Comparison of ENCODE assay signal across 15 cellular contexts in genomic region chr3:104907507-104907906, GRCh38.
DNase-seq lines count a peak whose midpoint lies in the region; ATAC-seq, FAIRE-seq and TF ChIP-seq lines count a peak whose summit lies in the region.
"Had no signal": no experiment of that assay in that cellular context is flagged by ENCODE, and none has a peak within 500 bp of the region (broad histone marks: within the 10 kb centered on the region; RNA-seq: fewer than 3 reads in every experiment).

No MANE protein-coding gene starts in this region.

- H3K36me3 ChIP-seq in BJ (ENCODE audit: control insufficient read depth, insufficient read depth, low read length) (no peaks in the 10 kb centered on the region), bronchial epithelial cell (ENCODE audit: control insufficient read depth, insufficient read depth, low read length) (no peaks in the 10 kb centered on the region), kidney epithelial cell (ENCODE audit: control insufficient read depth, insufficient read depth, low read length) (no peaks in the 10 kb centered on the region)

- no peak for FAIRE-seq in bronchial epithelial cell (lab: Jason Lieb, UNC)

- no peak for ATAC-seq in T-cell (replicated peaks in 1 of 4)
- ATAC-seq: CD8-positive, alpha-beta T cell; Panc1 had no signal

- DNase-seq in BJ (ENCODE audit: low read depth) (peak; percentile 35), MV-4-11 (lab: John Stamatoyannopoulos, UW) (peak; percentile 78), bronchial epithelial cell (ENCODE audit: low read depth) (peak; percentile 88), kidney epithelial cell (ENCODE audit: low read depth) (peak; percentile 38), GM20000 (ENCODE audit: low spot score) (no peak), T-cell (no peak), NCI-H2081 treated with DMSO at 0.1 percent for 48 hours (lab: John Stamatoyannopoulos, UW) (no peak)
- no peak for DNase-seq in activated CD4-positive, alpha-beta T cell treated with anti-CD3 and anti-CD28 coated beads, Interleukin-2, amount 10 ng/mL, durations not matched to agents 24 days and 14 days
- DNase-seq: CD8-positive, alpha-beta T cell; effector CD4-positive, alpha-beta T cell; stimulated activated CD4-positive, alpha-beta T cell treated with anti-CD3 and anti-CD28 coated beads, Interleukin-2, amount 100 ng/mL, for 48 hours; stimulated activated naive CD4-positive, alpha-beta T cell had no signal

- H3K27me3 ChIP-seq in BJ (ENCODE audit: control insufficient read depth, insufficient read depth, low read length): no peaks in the 10 kb centered on the region
- no peaks in the 10 kb centered on the region for H3K27me3 ChIP-seq in bronchial epithelial cell (ENCODE audit: control insufficient read depth, insufficient read depth, low read length)
- no peaks in the 10 kb centered on the region for H3K27me3 ChIP-seq in kidney epithelial cell (ENCODE audit: control insufficient read depth, insufficient read depth, low read length)

- H3K27me3 Mint-ChIP-seq in activated CD4-positive, alpha-beta T cell treated with anti-CD3 and anti-CD28 coated beads, Interleukin-2, amount 10 ng/mL, durations not matched to agents 24 days and 14 days: no peaks in the 10 kb centered on the region
- no peaks in the 10 kb centered on the region for H3K27me3 Mint-ChIP-seq in T-cell
- H3K27me3 Mint-ChIP-seq: activated naive CD4-positive, alpha-beta T cell treated with anti-CD3 and anti-CD28 coated beads, Interleukin-2, amount 50 U/mL, for 24 hours had no signal

- no peak overlapping the region for H3K4me3 ChIP-seq in BJ (ENCODE audit: low read depth, low read length)
- H3K4me3 ChIP-seq in bronchial epithelial cell (ENCODE audit: low read depth, low read length): no peak overlapping the region
- H3K4me3 ChIP-seq in kidney epithelial cell (ENCODE audit: low read depth, low read length): no peak overlapping the region

- TF ChIP-seq CTCF in BJ (IDR thresholded peaks at IDR 0.05; ENCODE audit: insufficient read depth, low read depth, low read length) (no peak), bronchial epithelial cell (IDR thresholded peaks at IDR 0.05; ENCODE audit: insufficient read depth, low read length, severe bottlenecking) (no peak), kidney epithelial cell (IDR thresholded peaks at IDR 0.05; ENCODE audit: insufficient read depth, low read length, poor library complexity, severe bottlenecking) (no peak), GM20000 (IDR thresholded peaks at IDR 0.05; ENCODE audit: extremely low read depth, missing control alignments) (no peak)

- CTCF ChIA-PET in BJ (lab: Yijun Ruan, JAX): interaction anchor here (1.4 kb wide), 1 partner anchor 14 kb away, joined by 3 read pairs; no protein-coding TSS in a partner anchor
- CTCF ChIA-PET in T-cell (lab: Charles Lee): no interaction called here

- no peak overlapping the region for H3K4me3 Mint-ChIP-seq in activated CD4-positive, alpha-beta T cell treated with anti-CD3 and anti-CD28 coated beads, Interleukin-2, amount 10 ng/mL, durations not matched to agents 24 days and 14 days
- H3K4me3 Mint-ChIP-seq in T-cell: no peak overlapping the region
- H3K4me3 Mint-ChIP-seq: activated naive CD4-positive, alpha-beta T cell treated with anti-CD3 and anti-CD28 coated beads, Interleukin-2, amount 50 U/mL, for 24 hours; CD8-positive, alpha-beta T cell; mesothelial cell of epicardium had no signal

- H3K9me3 Mint-ChIP-seq in activated CD4-positive, alpha-beta T cell treated with anti-CD3 and anti-CD28 coated beads, Interleukin-2, amount 10 ng/mL, durations not matched to agents 24 days and 14 days: no peaks in the 10 kb centered on the region
- peaks cover 5 to 13% (median 6%) of the 10 kb centered on the region in 3 donors for H3K9me3 Mint-ChIP-seq in T-cell

- H3K36me3 Mint-ChIP-seq in activated CD4-positive, alpha-beta T cell treated with anti-CD3 and anti-CD28 coated beads, Interleukin-2, amount 10 ng/mL, durations not matched to agents 24 days and 14 days (ENCODE audit: low read depth): no peaks in the 10 kb centered on the region
- no peaks in the 10 kb centered on the region for H3K36me3 Mint-ChIP-seq in T-cell
- H3K36me3 Mint-ChIP-seq: activated naive CD4-positive, alpha-beta T cell treated with anti-CD3 and anti-CD28 coated beads, Interleukin-2, amount 50 U/mL, for 24 hours; CD8-positive, alpha-beta T cell had no signal

- H3K27ac Mint-ChIP-seq in activated CD4-positive, alpha-beta T cell treated with anti-CD3 and anti-CD28 coated beads, Interleukin-2, amount 10 ng/mL, durations not matched to agents 24 days and 14 days: no peak overlapping the region
- H3K27ac Mint-ChIP-seq in T-cell: no peak overlapping the region
- H3K27ac Mint-ChIP-seq: activated naive CD4-positive, alpha-beta T cell treated with anti-CD3 and anti-CD28 coated beads, Interleukin-2, amount 50 U/mL, for 24 hours; CD8-positive, alpha-beta T cell; mesothelial cell of epicardium had no signal

- POLR2A ChIA-PET in BJ (lab: Charles Lee) (no interaction called here), T-cell (lab: Charles Lee) (no interaction called here)

- H3K4me1 Mint-ChIP-seq in activated CD4-positive, alpha-beta T cell treated with anti-CD3 and anti-CD28 coated beads, Interleukin-2, amount 10 ng/mL, durations not matched to agents 24 days and 14 days: no peaks in the 10 kb centered on the region
- no peaks in the 10 kb centered on the region for H3K4me1 Mint-ChIP-seq in T-cell
- H3K4me1 Mint-ChIP-seq: activated naive CD4-positive, alpha-beta T cell treated with anti-CD3 and anti-CD28 coated beads, Interleukin-2, amount 50 U/mL, for 24 hours had no signal

- intact Hi-C loops in activated CD4-positive, alpha-beta T cell treated with anti-CD3 and anti-CD28 coated beads, Interleukin-2, amount 10 ng/mL, durations not matched to agents 24 days and 14 days (cut with micrococcal nuclease): no loop called here

Comparison
In these comparisons a context has a peak if more than half of its experiments do, and no peak if none do; other contexts are left out.
1. DNase-seq: peak in BJ (single experiment), MV-4-11 (single experiment), bronchial epithelial cell (single experiment) and kidney epithelial cell (single experiment); none in activated CD4-positive, alpha-beta T cell treated with anti-CD3 and anti-CD28 coated beads, Interleukin-2, amount 10 ng/mL, durations not matched to agents 24 days and 14 days (single experiment), GM20000 (single experiment), T-cell (0 of 34) and NCI-H2081 treated with DMSO at 0.1 percent for 48 hours (single experiment).